1 cellular context compared by ENCODE assay signal in the genomic region with DNA sequence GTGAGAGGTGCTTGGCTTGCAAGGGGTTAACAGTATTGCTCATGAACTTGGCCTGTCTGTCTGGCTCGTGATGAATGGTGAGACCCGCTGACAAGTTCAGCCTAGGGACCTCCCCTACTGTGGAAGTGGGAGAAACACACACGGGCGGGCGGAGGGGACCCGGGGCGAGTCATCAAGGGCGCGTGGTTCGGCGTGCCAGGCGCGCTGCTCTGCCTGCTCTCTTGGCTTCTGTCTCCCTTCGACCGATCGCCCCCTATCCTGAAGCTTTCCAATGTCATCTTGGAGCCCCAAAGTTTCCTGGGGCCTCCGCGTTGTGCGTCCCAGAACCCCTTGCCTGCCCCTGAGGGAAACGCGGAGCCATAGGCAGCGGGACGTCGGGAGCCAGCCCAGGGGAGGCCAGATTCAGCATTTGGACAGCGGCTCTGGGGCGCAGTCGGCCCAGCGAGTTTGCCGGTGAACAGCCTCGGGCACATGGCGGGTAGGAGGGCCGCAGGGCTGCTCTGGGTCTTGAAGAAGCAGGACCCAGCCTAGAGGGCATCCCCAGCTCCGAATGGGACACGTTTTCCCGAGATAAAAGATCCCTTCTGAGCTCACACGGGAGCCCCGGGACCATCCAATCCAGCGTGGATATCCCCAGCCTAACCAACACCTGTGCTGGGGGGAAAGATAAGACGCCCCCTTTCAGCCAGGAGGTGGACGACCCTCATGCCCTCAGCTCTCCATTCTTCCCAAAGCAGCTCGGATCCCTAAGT.
A peak's percentile ranks its signal among the peaks of the same experiment; 100 is the strongest.
TF ChIP-seq lines count a peak whose summit lies in the region.

No MANE protein-coding gene starts in this region.

TF ChIP-seq in HepG2, 621 proteins besides CTCF, POLR2A, EP300 and RAD21 (continued from another document):
- TF ChIP-seq, protein P1, sequence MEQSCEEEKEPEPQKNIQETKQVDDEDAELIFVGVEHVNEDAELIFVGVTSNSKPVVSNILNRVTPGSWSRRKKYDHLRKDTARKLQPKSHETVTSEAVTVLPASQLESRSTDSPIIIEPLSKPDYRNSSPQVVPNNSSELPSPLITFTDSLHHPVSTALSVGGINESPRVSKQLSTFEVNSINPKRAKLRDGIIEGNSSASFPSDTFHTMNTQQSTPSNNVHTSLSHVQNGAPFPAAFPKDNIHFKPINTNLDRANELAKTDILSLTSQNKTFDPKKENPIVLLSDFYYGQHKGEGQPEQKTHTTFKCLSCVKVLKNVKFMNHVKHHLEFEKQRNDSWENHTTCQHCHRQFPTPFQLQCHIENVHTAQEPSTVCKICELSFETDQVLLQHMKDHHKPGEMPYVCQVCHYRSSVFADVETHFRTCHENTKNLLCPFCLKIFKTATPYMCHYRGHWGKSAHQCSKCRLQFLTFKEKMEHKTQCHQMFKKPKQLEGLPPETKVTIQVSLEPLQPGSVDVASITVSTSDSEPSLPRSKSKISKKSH (CRISPR knock-in tag; IDR thresholded peaks at IDR 0.05; ENCODE audit: borderline replicate concordance): 0 out of 2 replicates have a peak, but pooled peaks have one; percentile 26
- TF ChIP-seq, protein P2, sequence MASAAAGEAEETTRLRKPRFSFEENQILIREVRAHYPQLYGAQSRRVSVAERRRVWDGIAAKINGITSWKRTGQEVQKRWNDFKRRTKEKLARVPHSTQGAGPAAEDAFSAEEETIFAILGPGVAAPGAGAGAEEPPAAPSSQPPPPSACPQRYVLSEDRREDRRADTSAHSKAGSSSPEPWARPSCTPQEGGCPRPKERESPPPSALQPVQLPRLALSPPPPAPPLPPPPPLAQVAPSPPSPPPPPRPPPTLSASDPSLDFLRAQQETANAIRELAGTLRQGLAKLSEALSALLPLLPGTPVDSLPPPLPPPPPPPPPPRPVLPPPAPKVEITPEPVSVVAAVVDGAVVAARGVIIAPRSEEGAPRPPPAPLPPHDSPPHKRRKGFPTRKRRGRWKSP (CRISPR knock-in tag; IDR thresholded peaks at IDR 0.05): no peak
- TF ChIP-seq, protein P3, sequence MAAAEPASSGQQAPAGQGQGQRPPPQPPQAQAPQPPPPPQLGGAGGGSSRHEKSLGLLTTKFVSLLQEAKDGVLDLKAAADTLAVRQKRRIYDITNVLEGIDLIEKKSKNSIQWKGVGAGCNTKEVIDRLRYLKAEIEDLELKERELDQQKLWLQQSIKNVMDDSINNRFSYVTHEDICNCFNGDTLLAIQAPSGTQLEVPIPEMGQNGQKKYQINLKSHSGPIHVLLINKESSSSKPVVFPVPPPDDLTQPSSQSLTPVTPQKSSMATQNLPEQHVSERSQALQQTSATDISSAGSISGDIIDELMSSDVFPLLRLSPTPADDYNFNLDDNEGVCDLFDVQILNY (CRISPR knock-in tag; conservative IDR thresholded peaks at IDR 0.05): peak; percentile 74; the same call in 1 of the 2 replicates
- TF ChIP-seq, protein P4, sequence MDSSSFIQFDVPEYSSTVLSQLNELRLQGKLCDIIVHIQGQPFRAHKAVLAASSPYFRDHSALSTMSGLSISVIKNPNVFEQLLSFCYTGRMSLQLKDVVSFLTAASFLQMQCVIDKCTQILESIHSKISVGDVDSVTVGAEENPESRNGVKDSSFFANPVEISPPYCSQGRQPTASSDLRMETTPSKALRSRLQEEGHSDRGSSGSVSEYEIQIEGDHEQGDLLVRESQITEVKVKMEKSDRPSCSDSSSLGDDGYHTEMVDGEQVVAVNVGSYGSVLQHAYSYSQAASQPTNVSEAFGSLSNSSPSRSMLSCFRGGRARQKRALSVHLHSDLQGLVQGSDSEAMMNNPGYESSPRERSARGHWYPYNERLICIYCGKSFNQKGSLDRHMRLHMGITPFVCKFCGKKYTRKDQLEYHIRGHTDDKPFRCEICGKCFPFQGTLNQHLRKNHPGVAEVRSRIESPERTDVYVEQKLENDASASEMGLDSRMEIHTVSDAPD (CRISPR knock-in tag; IDR thresholded peaks at IDR 0.05): no peak
- peak; percentile 49; the same call in 1 of the 2 replicates for TF ChIP-seq ZNF264 (CRISPR knock-in tag; IDR thresholded peaks at IDR 0.05)
- TF ChIP-seq MTA3 (CRISPR knock-in tag; IDR thresholded peaks at IDR 0.05): peak; percentile 88; the same call in 1 of the 2 replicates
TF ChIP-seq in HepG2: peak in this region for 200.
